In genomic region chr1:112955678-112956502, GRCh38 we compare ENCODE assay signal across 1 cellular context.
TF ChIP-seq lines count a peak whose summit lies in the region.

A gene with protein sequence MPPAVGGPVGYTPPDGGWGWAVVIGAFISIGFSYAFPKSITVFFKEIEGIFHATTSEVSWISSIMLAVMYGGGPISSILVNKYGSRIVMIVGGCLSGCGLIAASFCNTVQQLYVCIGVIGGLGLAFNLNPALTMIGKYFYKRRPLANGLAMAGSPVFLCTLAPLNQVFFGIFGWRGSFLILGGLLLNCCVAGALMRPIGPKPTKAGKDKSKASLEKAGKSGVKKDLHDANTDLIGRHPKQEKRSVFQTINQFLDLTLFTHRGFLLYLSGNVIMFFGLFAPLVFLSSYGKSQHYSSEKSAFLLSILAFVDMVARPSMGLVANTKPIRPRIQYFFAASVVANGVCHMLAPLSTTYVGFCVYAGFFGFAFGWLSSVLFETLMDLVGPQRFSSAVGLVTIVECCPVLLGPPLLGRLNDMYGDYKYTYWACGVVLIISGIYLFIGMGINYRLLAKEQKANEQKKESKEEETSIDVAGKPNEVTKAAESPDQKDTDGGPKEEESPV (minus strand): TSS chr1:112956196. CDS start chr1:112929308, 26,888 bp downstream.

TF ChIP-seq in GM12878, 131 proteins besides CTCF, POLR2A, EP300 and RAD21 (continued from another document):
- TF ChIP-seq SIN3A (IDR thresholded peaks at IDR 0.05; ENCODE audit: low read depth, low read length) (peak; percentile 74; the same call in 1 of the 2 replicates), IKZF1 (conservative IDR thresholded peaks at IDR 0.05) (peak; percentile 73), BACH1 (IDR thresholded peaks at IDR 0.05; ENCODE audit: borderline replicate concordance) (peak; percentile 92), RB1 (IDR thresholded peaks at IDR 0.05; ENCODE audit: borderline replicate concordance) (peak; percentile 57), NR2F1 (conservative IDR thresholded peaks at IDR 0.05) (peak; percentile 83), CBFB (IDR thresholded peaks at IDR 0.05; ENCODE audit: low read depth) (peak; percentile 63; the same call in 1 of the 2 replicates), KLF5 (IDR thresholded peaks at IDR 0.05; ENCODE audit: partially characterized antibody) (peak; percentile 55), RUNX3 (IDR thresholded peaks at IDR 0.05; ENCODE audit: low read length) (peak; percentile 29; the same call in 1 of the 2 replicates), POU2F2 (IDR thresholded peaks at IDR 0.05; ENCODE audit: borderline replicate concordance, low read depth, low read length) (peak; percentile 83; the same call in 2 of the 3 replicates), TARDBP (IDR thresholded peaks at IDR 0.05; ENCODE audit: borderline replicate concordance) (peak; percentile 55; the same call in 1 of the 2 replicates), ZNF207 (IDR thresholded peaks at IDR 0.05; ENCODE audit: borderline replicate concordance) (0 out of 2 replicates have a peak, but pooled peaks have one; percentile 66), TBL1XR1 (IDR thresholded peaks at IDR 0.05; ENCODE audit: low read depth, low read length) (0 out of 2 replicates have a peak, but pooled peaks have one; percentile 25)
